35 cellular contexts compared by ENCODE assay signal in the genomic region with DNA sequence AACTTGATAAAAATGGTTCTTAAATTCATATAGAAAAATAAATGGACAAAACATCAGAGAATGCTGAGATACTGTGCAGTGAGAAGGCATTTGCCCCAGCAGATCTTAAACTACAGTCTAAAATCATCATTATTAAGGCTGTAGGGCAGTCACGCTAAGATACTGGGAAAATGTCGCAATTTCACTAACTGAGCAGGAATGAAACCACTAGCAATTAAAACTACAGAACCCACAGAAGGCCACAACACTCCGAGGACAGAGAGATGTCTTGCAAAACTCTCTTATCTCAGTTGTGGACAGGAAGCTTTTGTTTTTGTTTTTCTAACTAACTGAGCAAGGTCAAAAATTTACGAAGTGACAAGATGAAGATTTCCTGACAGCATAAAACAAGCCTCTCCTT. TPM values are rescaled to one million over a fixed set of nuclear protein-coding genes. Genes with fewer than 3 reads are reported as not detected.
DNase-seq lines count a peak whose midpoint lies in the region; ATAC-seq, FAIRE-seq and TF ChIP-seq lines count a peak whose summit lies in the region.
"Had no signal": no experiment of that assay in that cellular context is flagged by ENCODE, and none has a peak within 500 bp of the region (broad histone marks: within the 10 kb centered on the region; RNA-seq: fewer than 3 reads in every experiment).

No MANE protein-coding gene starts in this region.

- peak; percentile 14 for DNase-seq in NK-92 treated with Interleukin-12 subunit alpha and Interleukin-12 subunit beta, amount 100 ng/mL, for 24 hours (lab: John Stamatoyannopoulos, UW)
- DNase-seq in NK-92 (lab: John Stamatoyannopoulos, UW; ENCODE audit: unreplicated experiment) (no peak), NOMO-1 (lab: John Stamatoyannopoulos, UW; ENCODE audit: unreplicated experiment in 2 of 2) (peak; percentile 62 to 88), K562 (ENCODE audit: extremely low read depth in 1 of 4, low spot score in 3 of 4) (no peak), renal cortical epithelial cell (ENCODE audit: low read depth) (peak; percentile 6), NCI-H446 (lab: John Stamatoyannopoulos, UW) (no peak)
- no peak for DNase-seq in activated CD4-positive, alpha-beta memory T cell treated with anti-CD3 and anti-CD28 coated beads, Interleukin-2, amount 10 ng/mL, durations not matched to agents 7 days and 5 days
- DNase-seq: activated CD4-positive, CD25-positive, alpha-beta regulatory T cell; activated CD8-positive, alpha-beta memory T cell treated with anti-CD3 and anti-CD28 coated beads, Interleukin-2, amount 10 ng/mL, durations not matched to agents 7 days and 5 days; activated naive CD8-positive, alpha-beta T cell treated with anti-CD3 and anti-CD28 coated beads, Interleukin-2, amount 50 U/mL, for 24 hours; activated T-cell treated with anti-CD3 and anti-CD28 coated beads, Interleukin-2, amount 50 U/mL, for 4 hours; caudate nucleus; cortex of kidney; DND-41; foreskin keratinocyte; head of caudate nucleus; left ventricle myocardium inferior; mesendoderm; NCI-H1105; NCI-H187; NCI-H2171 treated with DMSO at 0.1 percent for 48 hours; NCI-H524; pancreas; RPMI8226; stimulated activated naive CD8-positive, alpha-beta T cell treated with anti-CD3 and anti-CD28 coated beads, Interleukin-15, Interleukin-2, amounts not matched to agents 100 U/mL and 50 U/mL, for 24 hours; testis had no signal

- no peak overlapping the region for H3K4me2 ChIP-seq in K562 (ENCODE audit: insufficient read depth, low read length)
- H3K4me2 ChIP-seq: smooth muscle cell had no signal

- BruUV-seq in K562 (replicated peaks; lab: Mats Ljungman, UMichigan) = no TSS peak

- H3K4me1 ChIP-seq in K562 (replicated peaks in 1 of 2; ENCODE audit: control insufficient read depth in 2 of 2, insufficient read depth in 2 of 2, low read length in 2 of 2) = no peaks in the 10 kb centered on the region
- H3K4me1 ChIP-seq: foreskin keratinocyte, pancreas, testis had no signal

- H3K79me2 ChIP-seq in K562 (ENCODE audit: control insufficient read depth, insufficient read depth, low read length) = no peaks in the 10 kb centered on the region

- H3K4me3 ChIP-seq in K562 = no peak overlapping the region
- H3K4me3 ChIP-seq: left ventricle myocardium inferior, pancreas, smooth muscle cell, testis had no signal

- no peak overlapping the region for H3K9ac ChIP-seq in K562 (ENCODE audit: insufficient read depth in 1 of 2, low read depth in 2 of 2, low read length in 2 of 2)

- intact Hi-C loops in K562 (cut with micrococcal nuclease) = loop anchor here (10.0 kb wide), 1 partner anchor 598 kb away; no protein-coding TSS in a partner anchor

- in situ Hi-C loops in K562 (cut with MboI) = no loop called here

- no peak overlapping the region for H3K27ac ChIP-seq in K562 (ENCODE audit: extremely low read depth, low read depth, low read length)
- H3K27ac ChIP-seq: 22Rv1, foreskin keratinocyte, left ventricle myocardium inferior, pancreas, testis had no signal

- CTCF ChIA-PET in K562 (lab: Yijun Ruan, JAX; ENCODE audit: low intra/inter-chr PET ratio) = no interaction called here
- CTCF ChIA-PET in activated CD4-positive, alpha-beta memory T cell treated with anti-CD3 and anti-CD28 coated beads, Interleukin-2, amount 10 ng/mL, durations not matched to agents 7 days and 5 days (lab: Charles Lee) = no interaction called here

- no peaks in the 10 kb centered on the region for H3K9me3 Mint-ChIP-seq in activated CD4-positive, alpha-beta memory T cell treated with anti-CD3 and anti-CD28 coated beads, Interleukin-2, amount 10 ng/mL, durations not matched to agents 7 days and 5 days
- H3K9me3 Mint-ChIP-seq: activated T-cell treated with anti-CD3 and anti-CD28 coated beads, Interleukin-2, amount 50 U/mL, for 4 hours had no signal

- peaks cover 17 to 25% of the 10 kb centered on the region in 2 experiments for H3K27me3 ChIP-seq in K562 (ENCODE audit: control insufficient read depth in 2 of 2, insufficient read depth in 2 of 2, low read length in 2 of 2)
- H3K27me3 ChIP-seq: pancreas, testis had no signal

- 1% methylated on average over 4 of the region's 4 CpGs for WGBS in K562 (ENCODE audit: insufficient coverage, low coverage, missing lambda C conversion rate)

- H3K36me3 Mint-ChIP-seq in activated CD4-positive, alpha-beta memory T cell treated with anti-CD3 and anti-CD28 coated beads, Interleukin-2, amount 10 ng/mL, durations not matched to agents 7 days and 5 days (ENCODE audit: low read depth) = peaks cover 3% of the 10 kb centered on the region

- H3K4me3 Mint-ChIP-seq in activated CD4-positive, alpha-beta memory T cell treated with anti-CD3 and anti-CD28 coated beads, Interleukin-2, amount 10 ng/mL, durations not matched to agents 7 days and 5 days = no peak overlapping the region
- H3K4me3 Mint-ChIP-seq: activated CD8-positive, alpha-beta memory T cell treated with anti-CD3 and anti-CD28 coated beads, Interleukin-2, amount 10 ng/mL, durations not matched to agents 7 days and 5 days; activated naive CD8-positive, alpha-beta T cell treated with anti-CD3 and anti-CD28 coated beads, Interleukin-2, amount 50 U/mL, for 24 hours; activated T-cell treated with anti-CD3 and anti-CD28 coated beads, Interleukin-2, amount 50 U/mL, for 4 hours; neural crest cell had no signal

- peaks cover 6% of the 10 kb centered on the region for H3K4me1 Mint-ChIP-seq in activated CD4-positive, alpha-beta memory T cell treated with anti-CD3 and anti-CD28 coated beads, Interleukin-2, amount 10 ng/mL, durations not matched to agents 7 days and 5 days
- H3K4me1 Mint-ChIP-seq: neural crest cell had no signal

- no peaks in the 10 kb centered on the region for H3K36me3 ChIP-seq in K562 (ENCODE audit: control insufficient read depth, insufficient read depth, low read length)
- H3K36me3 ChIP-seq: left ventricle myocardium inferior, pancreas had no signal

- peak; percentile 23 for FAIRE-seq in K562 (lab: Jason Lieb, UNC)
- FAIRE-seq: GM18507, GM19239, H54, keratinocyte, pancreas, urothelium cell line had no signal

- H4K20me1 ChIP-seq in K562 (replicated peaks; ENCODE audit: control insufficient read depth, insufficient read depth, low read length) = no peaks in the 10 kb centered on the region; the same call in 1 of the 2 replicates

- H3K27me3 Mint-ChIP-seq in activated CD4-positive, alpha-beta memory T cell treated with anti-CD3 and anti-CD28 coated beads, Interleukin-2, amount 10 ng/mL, durations not matched to agents 7 days and 5 days = peaks cover 32% of the 10 kb centered on the region

- no peak for TF ChIP-seq EP300 in K562 (IDR thresholded peaks at IDR 0.05; ENCODE audit: low read length)

- ATAC-seq in K562 = no peak
- ATAC-seq in GM19397 (IDR thresholded peaks at IDR 0.05; ENCODE audit: unreplicated experiment) = no peak
- ATAC-seq: activated CD8-positive, alpha-beta memory T cell treated with anti-CD3 and anti-CD28 coated beads, Interleukin-2, amount 10 ng/mL, durations not matched to agents 7 days and 5 days; activated naive CD8-positive, alpha-beta T cell treated with anti-CD3 and anti-CD28 coated beads, Interleukin-2, amount 50 U/mL, for 24 hours; activated T-cell treated with anti-CD3 and anti-CD28 coated beads, Interleukin-2, amount 50 U/mL, for 4 hours; foreskin keratinocyte; pancreas; stimulated activated naive CD8-positive, alpha-beta T cell treated with anti-CD3 and anti-CD28 coated beads, Interleukin-15, Interleukin-2, amounts not matched to agents 100 U/mL and 50 U/mL, for 24 hours had no signal

- no peaks in the 10 kb centered on the region for H3K9me1 ChIP-seq in K562 (ENCODE audit: control insufficient read depth, insufficient read depth, low read length)

- POLR2A ChIA-PET in K562 (lab: Yijun Ruan, JAX) = no interaction called here
- POLR2A ChIA-PET in activated CD4-positive, alpha-beta memory T cell treated with anti-CD3 and anti-CD28 coated beads, Interleukin-2, amount 10 ng/mL, durations not matched to agents 7 days and 5 days (lab: Charles Lee) = interaction anchor here (0.6 kb wide), 1 partner anchor 608 kb away, joined by 4 read pairs; no protein-coding TSS in a partner anchor

- TF ChIP-seq POLR2A in K562 (conservative IDR thresholded peaks at IDR 0.05) = no peak

- no peak overlapping the region for H3K27ac Mint-ChIP-seq in activated CD4-positive, alpha-beta memory T cell treated with anti-CD3 and anti-CD28 coated beads, Interleukin-2, amount 10 ng/mL, durations not matched to agents 7 days and 5 days
- H3K27ac Mint-ChIP-seq: activated CD8-positive, alpha-beta memory T cell treated with anti-CD3 and anti-CD28 coated beads, Interleukin-2, amount 10 ng/mL, durations not matched to agents 7 days and 5 days; activated naive CD8-positive, alpha-beta T cell treated with anti-CD3 and anti-CD28 coated beads, Interleukin-2, amount 50 U/mL, for 24 hours had no signal

- TF ChIP-seq RAD21 in K562 (CRISPR knock-in tag; conservative IDR thresholded peaks at IDR 0.05 in 1 of 2, IDR thresholded peaks at IDR 0.05 in 1 of 2) = no peak

- no peaks in the 10 kb centered on the region for H3K9me3 ChIP-seq in K562 (replicated peaks; ENCODE audit: control insufficient read depth, insufficient read depth, low read depth, low read length)
- H3K9me3 ChIP-seq: left ventricle myocardium inferior, pancreas, testis had no signal

- H2AFZ ChIP-seq in K562 (ENCODE audit: low read depth, low read length) = no peak overlapping the region

- TF ChIP-seq CTCF in K562 (IDR thresholded peaks at IDR 0.05 in 2 of 3, conservative IDR thresholded peaks at IDR 0.05 in 1 of 3; ENCODE audit: insufficient read depth in 2 of 3, low read depth in 1 of 3, low read length in 3 of 3) = no peak

RNA-seq across cellular contexts. Expression of a gene that starts 18.3 kb away (rescaled TPM):
- 0.42 and 1.3 TPM in 2 replicates for total RNA-seq in K562 (2011; cell fraction: chromatin; rRNA removed; ENCODE audit: low replicate concordance)
- 0.50 and 0.79 TPM in 2 replicates for total RNA-seq in K562 (2011; cell fraction: nucleolus; rRNA removed)
- 0.92 and 1.1 TPM in 2 replicates for total RNA-seq in K562 (2011; cell fraction: nucleoplasm; rRNA removed)
- total RNA-seq in K562 (2014; rRNA removed) (0.73 and 2.5 TPM in 2 replicates), K562 (2014; rRNA removed; fragmentation: Illumina TruSeq; extraction: Trizol) (0.25 and 0.45 TPM in 2 replicates), K562 (2015; rRNA removed; fragmentation: Illumina TruSeq; extraction: Trizol) (0.64 and 0.69 TPM in 2 replicates), K562 (2021) (1.2 and 1.3 TPM in 2 replicates), renal cortical epithelial cell (under 0.01 and 0.65 TPM in 2 replicates)
- polyA plus RNA-seq in K562 (2011; rRNA removed) (0.07 TPM in 2 replicates), K562 (2014; fragmentation: Illumina TruSeq; extraction: Trizol) (0.21 and 0.90 TPM in 2 replicates), K562 (2014; fragmentation: Nextera tagmentation; extraction: Ambion mirVana) (under 1 TPM; 0.04 to 0.14 TPM), K562 (2014; rRNA removed) (1.0 and 1.8 TPM in 2 replicates)
- not detected in 2 replicates for polyA plus RNA-seq in K562 (2011; cell fraction: cytosol; rRNA removed)
- 0.22 and 0.37 TPM in 2 replicates for polyA plus RNA-seq in K562 (2011; cell fraction: nucleus; rRNA removed)
- polyA plus RNA-seq in K562 (2012) = 0.91 and 1.0 TPM in 2 replicates
- not detected in 2 replicates for polyA minus RNA-seq in K562 (2011; rRNA and poly(A)+ RNA removed)
- not detected in 2 replicates for polyA minus RNA-seq in K562 (2011; cell fraction: cytosol; rRNA and poly(A)+ RNA removed)
- not detected in 2 replicates for polyA minus RNA-seq in K562 (2011; cell fraction: nucleus; rRNA and poly(A)+ RNA removed)
- 1 to 10 TPM in 1 of 2 experiments, under 1 TPM in 1; 0.65 to 1.0 TPM for total RNA-seq in activated CD4-positive, alpha-beta memory T cell treated with anti-CD3 and anti-CD28 coated beads, Interleukin-2, amount 10 ng/mL, durations not matched to agents 7 days and 5 days
- polyA plus RNA-seq: smooth muscle cell had no signal

RNA-seq across cellular contexts. Expression of a gene that starts 20.1 kb away (rescaled TPM):
- total RNA-seq in K562 (2011; cell fraction: chromatin; rRNA removed; ENCODE audit: low replicate concordance) = 217 and 324 TPM in 2 replicates
- 221 and 239 TPM in 2 replicates for total RNA-seq in K562 (2011; cell fraction: nucleolus; rRNA removed)
- 270 and 367 TPM in 2 replicates for total RNA-seq in K562 (2011; cell fraction: nucleoplasm; rRNA removed)
- total RNA-seq in K562 (2014; rRNA removed) (266 and 294 TPM in 2 replicates), K562 (2014; rRNA removed; fragmentation: Illumina TruSeq; extraction: Trizol) (212 and 224 TPM in 2 replicates), K562 (2015; rRNA removed; fragmentation: Illumina TruSeq; extraction: Trizol) (216 and 220 TPM in 2 replicates), K562 (2021) (422 and 439 TPM in 2 replicates), renal cortical epithelial cell (297 and 1,165 TPM in 2 replicates)
- polyA plus RNA-seq in K562 (2011; rRNA removed) (321 and 329 TPM in 2 replicates), K562 (2014; fragmentation: Illumina TruSeq; extraction: Trizol) (648 and 649 TPM in 2 replicates), K562 (2014; fragmentation: Nextera tagmentation; extraction: Ambion mirVana) (100 to 1,000 TPM; 128 to 129 TPM), K562 (2014; rRNA removed) (343 and 398 TPM in 2 replicates)
- polyA plus RNA-seq in K562 (2011; cell fraction: cytosol; rRNA removed) = 659 and 699 TPM in 2 replicates
- 480 and 564 TPM in 2 replicates for polyA plus RNA-seq in K562 (2011; cell fraction: nucleus; rRNA removed)
- polyA plus RNA-seq in K562 (2012) = 497 and 536 TPM in 2 replicates
- polyA minus RNA-seq in K562 (2011; rRNA and poly(A)+ RNA removed) = 360 and 482 TPM in 2 replicates
- 377 and 397 TPM in 2 replicates for polyA minus RNA-seq in K562 (2011; cell fraction: cytosol; rRNA and poly(A)+ RNA removed)
- polyA minus RNA-seq in K562 (2011; cell fraction: nucleus; rRNA and poly(A)+ RNA removed) = 103 and 150 TPM in 2 replicates
- total RNA-seq in activated CD4-positive, alpha-beta memory T cell treated with anti-CD3 and anti-CD28 coated beads, Interleukin-2, amount 10 ng/mL, durations not matched to agents 7 days and 5 days = 100 to 1,000 TPM; 790 to 809 TPM

Comparison
In these comparisons a context has a peak if more than half of its experiments do, and no peak if none do; other contexts are left out.
1. DNase-seq: peak in NK-92 treated with Interleukin-12 subunit alpha and Interleukin-12 subunit beta, amount 100 ng/mL, for 24 hours (single experiment), NOMO-1 (2 of 2) and renal cortical epithelial cell (single experiment); none in NK-92 (single experiment), K562 (0 of 4), activated CD4-positive, alpha-beta memory T cell treated with anti-CD3 and anti-CD28 coated beads, Interleukin-2, amount 10 ng/mL, durations not matched to agents 7 days and 5 days (single experiment) and NCI-H446 (0 of 2).